In genomic region chr17:75551276-75551675, GRCh38 we compare ENCODE assay signal across 1 cellular context.
TF ChIP-seq lines count a peak whose summit lies in the region.

No MANE protein-coding gene starts in this region.

TF ChIP-seq in HepG2, 621 proteins besides CTCF, POLR2A, EP300 and RAD21:
- peak; percentile 32; the same call in 1 of the 2 replicates for TF ChIP-seq ZBTB38 (CRISPR knock-in tag; IDR thresholded peaks at IDR 0.05)
- TF ChIP-seq ISL2 (CRISPR knock-in tag; IDR thresholded peaks at IDR 0.05): no peak
